25 cellular contexts compared by ENCODE assay signal in the genomic region with DNA sequence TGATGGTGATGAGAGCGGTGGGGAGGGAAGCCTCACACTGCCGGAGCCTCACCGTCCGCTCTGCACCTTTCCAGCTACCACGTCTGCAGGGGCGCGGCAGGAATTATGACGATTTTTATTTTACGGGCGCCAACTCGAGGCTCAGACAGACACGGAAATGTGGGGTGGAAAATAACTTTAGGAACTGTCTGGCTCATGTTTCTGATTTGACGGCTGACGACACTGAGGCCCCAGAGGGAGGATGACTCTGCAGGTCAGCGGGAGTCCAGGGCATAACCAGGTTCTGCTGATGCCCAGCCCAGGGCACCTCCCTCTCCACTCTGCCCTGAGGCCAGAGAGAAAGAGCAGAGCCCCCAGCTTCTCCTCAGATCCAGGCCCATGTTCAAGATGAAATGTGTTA. TPM values are rescaled to one million over a fixed set of nuclear protein-coding genes. Genes with fewer than 3 reads are reported as not detected.
"Had no signal": no experiment of that assay in that cellular context is flagged by ENCODE, and none has a peak within 500 bp of the region (broad histone marks: within the 10 kb centered on the region; RNA-seq: fewer than 3 reads in every experiment).

No MANE protein-coding gene starts in this region.

- H3K9ac ChIP-seq: KMS-11 had no signal

- H3K4me3 ChIP-seq: Peyer's patch, SJSA1 had no signal

- H3K27ac ChIP-seq: KMS-11, Peyer's patch, RWPE1, SJSA1 had no signal

- H3K4me1 Mint-ChIP-seq: activated CD8-positive, alpha-beta memory T cell treated with anti-CD3 and anti-CD28 coated beads, Interleukin-2, amount 10 ng/mL, durations not matched to agents 7 days and 5 days had no signal

- H3K27ac Mint-ChIP-seq: activated CD8-positive, alpha-beta memory T cell treated with anti-CD3 and anti-CD28 coated beads, Interleukin-2, amount 10 ng/mL, durations not matched to agents 7 days and 5 days; activated naive CD4-positive, alpha-beta T cell treated with anti-CD3 and anti-CD28 coated beads for 36 hours; activated naive CD8-positive, alpha-beta T cell; activated T-cell treated with anti-CD3 and anti-CD28 coated beads, Interleukin-2, amount 50 U/mL, for 24 hours; activated T-helper 1 cell treated with anti-CD3 and anti-CD28 coated beads, Interleukin-12 subunit alpha, Interleukin-12 subunit beta, Interleukin-2, Interleukin-4 antibody, amounts not matched to agents 30 ng/mL and 10 ng/mL and 1 ng/mL, durations not matched to agents 14 hours and 24 hours and 36 hours; brain; T-helper 1 cell treated with Interleukin-12 subunit alpha and Interleukin-12 subunit beta and Interleukin-4 antibody, amounts not matched to agents 30 μg/mL and 1 μg/mL, for 36 hours; WTC11 had no signal

- H3K9me3 ChIP-seq: Peyer's patch, SJSA1 had no signal

- DNase-seq: activated CD4-positive, alpha-beta T cell treated with anti-CD3 and anti-CD28 coated beads for 48 hours; activated CD4-positive, alpha-beta T cell treated with anti-CD3 and anti-CD28 coated beads, Interleukin-2, amount 50 U/mL, for 48 hours; activated CD4-positive, CD25-positive, alpha-beta regulatory T cell treated with anti-CD3 and anti-CD28 coated beads, Interleukin-2, amount 50 U/mL, for 72 hours; activated CD8-positive, alpha-beta memory T cell treated with anti-CD3 and anti-CD28 coated beads, Interleukin-2, amount 10 ng/mL, durations not matched to agents 7 days and 5 days; activated gamma-delta T cell; activated naive CD4-positive, alpha-beta T cell treated with anti-CD3 and anti-CD28 coated beads for 36 hours; activated T-cell treated with anti-CD3 and anti-CD28 coated beads, Interleukin-2, amount 50 U/mL, for 24 hours; amygdala; MV-4-11; NCI-H1092 treated with DMSO at 0.1 percent for 48 hours; NCI-H1417 treated with DMSO at 0.1 percent for 48 hours; NCI-H1694 treated with DMSO at 0.1 percent for 48 hours; NCI-H510A treated with DMSO at 0.1 percent for 48 hours; SHP77; T-helper 9 cell had no signal

- H3K27me3 ChIP-seq: Peyer's patch, SJSA1 had no signal

- H3K9me3 Mint-ChIP-seq: activated naive CD4-positive, alpha-beta T cell treated with anti-CD3 and anti-CD28 coated beads for 36 hours; activated T-cell treated with anti-CD3 and anti-CD28 coated beads, Interleukin-2, amount 50 U/mL, for 24 hours; activated T-helper 1 cell treated with anti-CD3 and anti-CD28 coated beads, Interleukin-12 subunit alpha, Interleukin-12 subunit beta, Interleukin-2, Interleukin-4 antibody, amounts not matched to agents 30 ng/mL and 10 ng/mL and 1 ng/mL, durations not matched to agents 14 hours and 24 hours and 36 hours; T-helper 1 cell treated with Interleukin-12 subunit alpha and Interleukin-12 subunit beta and Interleukin-4 antibody, amounts not matched to agents 30 μg/mL and 1 μg/mL, for 36 hours; WTC11 had no signal

- H3K4me3 Mint-ChIP-seq: activated CD8-positive, alpha-beta memory T cell treated with anti-CD3 and anti-CD28 coated beads, Interleukin-2, amount 10 ng/mL, durations not matched to agents 7 days and 5 days; activated naive CD4-positive, alpha-beta T cell treated with anti-CD3 and anti-CD28 coated beads for 36 hours; activated naive CD8-positive, alpha-beta T cell; activated T-cell treated with anti-CD3 and anti-CD28 coated beads, Interleukin-2, amount 50 U/mL, for 24 hours; activated T-helper 1 cell treated with anti-CD3 and anti-CD28 coated beads, Interleukin-12 subunit alpha, Interleukin-12 subunit beta, Interleukin-2, Interleukin-4 antibody, amounts not matched to agents 30 ng/mL and 10 ng/mL and 1 ng/mL, durations not matched to agents 14 hours and 24 hours and 36 hours; brain; T-helper 1 cell treated with Interleukin-12 subunit alpha and Interleukin-12 subunit beta and Interleukin-4 antibody, amounts not matched to agents 30 μg/mL and 1 μg/mL, for 36 hours; WTC11 had no signal

- H3K36me3 ChIP-seq: Peyer's patch, SJSA1 had no signal

- ATAC-seq: activated CD8-positive, alpha-beta memory T cell treated with anti-CD3 and anti-CD28 coated beads, Interleukin-2, amount 10 ng/mL, durations not matched to agents 7 days and 5 days; WTC11 had no signal

- H3K4me1 ChIP-seq: Peyer's patch, SJSA1 had no signal

- H3K36me3 Mint-ChIP-seq: activated CD8-positive, alpha-beta memory T cell treated with anti-CD3 and anti-CD28 coated beads, Interleukin-2, amount 10 ng/mL, durations not matched to agents 7 days and 5 days; activated naive CD8-positive, alpha-beta T cell; brain; WTC11 had no signal

RNA-seq across cellular contexts. Expression of a gene that starts 43.9 kb away (rescaled TPM):
- total RNA-seq: activated naive CD4-positive, alpha-beta T cell treated with anti-CD3 and anti-CD28 coated beads for 36 hours; MCF 10A; SJSA1 had no signal
